ENCODE assay signal across 8 cellular contexts in genomic region chr3:129441215-129441614, GRCh38. TPM values are rescaled to one million over a fixed set of nuclear protein-coding genes. Genes with fewer than 3 reads are reported as not detected.
A peak's percentile ranks its signal among the peaks of the same experiment; 100 is the strongest.
DNase-seq lines count a peak whose midpoint lies in the region; ATAC-seq and TF ChIP-seq lines count a peak whose summit lies in the region.

No MANE protein-coding gene starts in this region.

- no peak overlapping the region for H4K8ac ChIP-seq in H9 (replicated peaks; ENCODE audit: insufficient read length, low read depth, low read length)

- H3K36me3 ChIP-seq in left lung (peaks cover 8 to 19% of the 10 kb centered on the region in 2 donors), upper lobe of right lung (peaks cover 17% of the 10 kb centered on the region)

- peak overlapping the region; percentile 96 to 99 for H3K4me3 Mint-ChIP-seq in H9

- peak overlapping the region; percentile 73 for H3K4me2 ChIP-seq in H9 (ENCODE audit: insufficient read depth, insufficient read length, low read length)

- H3K27ac Mint-ChIP-seq in H9: no peak overlapping the region
- H3K27ac Mint-ChIP-seq in activated naive CD4-positive, alpha-beta T cell treated with anti-CD3 and anti-CD28 coated beads, Interleukin-2, amount 50 U/mL, for 72 hours: peak overlapping the region; percentile 95 to 96

- H2BK15ac ChIP-seq in H9 (ENCODE audit: low read depth, low read length): no peak overlapping the region

- H3K4me1 Mint-ChIP-seq in H9: peaks cover 32 to 33% of the 10 kb centered on the region in 2 experiments

- H3K9ac ChIP-seq in H9 (ENCODE audit: extremely low read depth, insufficient read length, low read length): no peak overlapping the region

- TF ChIP-seq CTCF in 22Rv1 (IDR thresholded peaks at IDR 0.05) (no peak), H9 (conservative IDR thresholded peaks at IDR 0.05) (no peak), left lung (IDR thresholded peaks at IDR 0.05) (no peak), upper lobe of right lung (IDR thresholded peaks at IDR 0.05) (no peak)

- no peak overlapping the region for H3K18ac ChIP-seq in H9 (ENCODE audit: insufficient read length, low read depth, low read length)

- H3K36me3 Mint-ChIP-seq in H9 (ENCODE audit: insufficient read depth in 1 of 3, low read depth in 3 of 3): peaks cover 12 to 27% (median 21%) of the 10 kb centered on the region in 3 experiments; a peak in 6 of 7 replicates
- H3K36me3 Mint-ChIP-seq in activated naive CD4-positive, alpha-beta T cell treated with anti-CD3 and anti-CD28 coated beads, Interleukin-2, amount 50 U/mL, for 72 hours: peaks cover 27 to 30% of the 10 kb centered on the region in 2 donors

- H3K4ac ChIP-seq in H9 (ENCODE audit: low read depth, low read length): no peak overlapping the region

- no CpG with 5 or more reads among the region's 9 CpGs for WGBS in H9 (ENCODE audit: extremely low coverage, insufficient read length, low lambda C conversion rate)

- H3K79me2 ChIP-seq in H9 (ENCODE audit: insufficient read depth, low read length): peaks cover 2% of the 10 kb centered on the region; the same call in 1 of the 2 replicates

- peak overlapping the region in 1 of 2 donors; percentile 77 for H3K4me3 ChIP-seq in left lung
- H3K4me3 ChIP-seq in upper lobe of right lung: peak overlapping the region; percentile 89

- H2BK120ac ChIP-seq in H9 (ENCODE audit: low read depth, low read length, poor library complexity, severe bottlenecking): no peak overlapping the region

- no peak overlapping the region for H2BK20ac ChIP-seq in H9 (ENCODE audit: low read depth, low read length, poor library complexity, severe bottlenecking)

- H3K56ac ChIP-seq in H9 (ENCODE audit: insufficient read length, low read depth, low read length): no peak overlapping the region

- H3K27me3 ChIP-seq in H9 (ENCODE audit: insufficient read depth, low read length): no peaks in the 10 kb centered on the region
- no peaks in the 10 kb centered on the region for H3K27me3 ChIP-seq in left lung
- no peaks in the 10 kb centered on the region for H3K27me3 ChIP-seq in upper lobe of right lung

- no peak overlapping the region for H4K91ac ChIP-seq in H9 (ENCODE audit: insufficient read length, low read depth, low read length)

- H3K27me3 Mint-ChIP-seq in H9 (ENCODE audit: low read depth): no peaks in the 10 kb centered on the region

- no peak overlapping the region for H3K14ac ChIP-seq in H9 (ENCODE audit: insufficient read depth, low read length)

- peaks cover 7% of the 10 kb centered on the region for H3K23me2 ChIP-seq in H9 (ENCODE audit: insufficient read length, low read depth, low read length, poor library complexity, severe bottlenecking)

- H3K4me1 ChIP-seq in H9 (ENCODE audit: insufficient read depth, low read length) (peaks cover 4% of the 10 kb centered on the region; the same call in 1 of the 2 replicates), left lung (peaks cover 22 to 82% of the 10 kb centered on the region in 2 donors), upper lobe of right lung (peaks cover 34% of the 10 kb centered on the region)

- no peak overlapping the region for H3K23ac ChIP-seq in H9 (ENCODE audit: insufficient read length, low read depth, low read length)

- no peak overlapping the region for H2BK5ac ChIP-seq in H9 (ENCODE audit: insufficient read length, low read length)

- H2BK12ac ChIP-seq in H9 (ENCODE audit: insufficient read length, low read depth, low read length): no peak overlapping the region

- H2AFZ ChIP-seq in H9 (ENCODE audit: low read length): no peak overlapping the region

- ATAC-seq in activated naive CD4-positive, alpha-beta T cell treated with anti-CD3 and anti-CD28 coated beads, Interleukin-2, amount 50 U/mL, for 72 hours: no peak
- ATAC-seq in left lung: no peak
- ATAC-seq in upper lobe of right lung: no peak

- H2AK5ac ChIP-seq in H9 (ENCODE audit: insufficient read length, low read length): no peak overlapping the region

- H3K79me1 ChIP-seq in H9 (ENCODE audit: insufficient read depth, low read depth, low read length, poor library complexity, severe bottlenecking): no peaks in the 10 kb centered on the region

- H3K9me3 Mint-ChIP-seq in H9: no peaks in the 10 kb centered on the region
- no peaks in the 10 kb centered on the region for H3K9me3 Mint-ChIP-seq in activated naive CD4-positive, alpha-beta T cell treated with anti-CD3 and anti-CD28 coated beads, Interleukin-2, amount 50 U/mL, for 72 hours

- DNase-seq in H9 (no peak), left lung (no peak), upper lobe of right lung (no peak), H4 (ENCODE audit: low spot score) (no peak), inferior parietal cortex (ENCODE audit: extremely low spot score) (no peak), NCI-H524 treated with DMSO at 0.1 percent for 48 hours (lab: John Stamatoyannopoulos, UW) (no peak)
- no peak for DNase-seq in activated naive CD4-positive, alpha-beta T cell treated with anti-CD3 and anti-CD28 coated beads, Interleukin-2, amount 50 U/mL, for 72 hours (ENCODE audit: low spot score in 2 of 2)

- H3K27ac ChIP-seq in 22Rv1: peak overlapping the region; percentile 94
- no peak overlapping the region for H3K27ac ChIP-seq in H9 (ENCODE audit: insufficient read length, low read depth, low read length)
- peak overlapping the region; percentile 93 to 97 for H3K27ac ChIP-seq in left lung
- peak overlapping the region; percentile 94 for H3K27ac ChIP-seq in upper lobe of right lung

- no peak overlapping the region for H4K5ac ChIP-seq in H9 (ENCODE audit: insufficient read length, low read depth, low read length)

- no peak overlapping the region for H3T11ph ChIP-seq in H9 (ENCODE audit: low read length)

- H3K9me3 ChIP-seq in H9 (ENCODE audit: control insufficient read depth, low read depth, low read length) (no peaks in the 10 kb centered on the region), left lung (no peaks in the 10 kb centered on the region), upper lobe of right lung (no peaks in the 10 kb centered on the region)

- intact Hi-C loops in left lung (cut with DNase I) (no loop called here), upper lobe of right lung (cut with DNase I) (no loop called here)

- H4K20me1 ChIP-seq in H9 (ENCODE audit: control insufficient read depth, insufficient read depth, insufficient read length): no peaks in the 10 kb centered on the region

RNA-seq across cellular contexts. Expression of gene IFT122, which starts 1.2 kb away (rescaled TPM):
- total RNA-seq in H9 (2021) (19.3 and 22.0 TPM in 2 replicates), left lung (10 to 100 TPM; 21.2 to 35.4 TPM), upper lobe of right lung (26.5 TPM)
- 10 to 100 TPM; 29.5 to 39.8 TPM for total RNA-seq in activated naive CD4-positive, alpha-beta T cell treated with anti-CD3 and anti-CD28 coated beads, Interleukin-2, amount 50 U/mL, for 72 hours
- 12.4 and 23.6 TPM in 2 replicates for total RNA-seq in H4 (2014; rRNA removed; shearing (Covaris generic))

RNA-seq across cellular contexts. Expression of gene MBD4, which starts 1.5 kb away (rescaled TPM):
- total RNA-seq in H9 (2021) (40.1 and 41.0 TPM in 2 replicates), left lung (10 to 100 TPM; 29.9 to 47.9 TPM), upper lobe of right lung (36.4 TPM)
- total RNA-seq in activated naive CD4-positive, alpha-beta T cell treated with anti-CD3 and anti-CD28 coated beads, Interleukin-2, amount 50 U/mL, for 72 hours: 10 to 100 TPM; 49.6 to 64.1 TPM
- 35.4 and 40.5 TPM in 2 replicates for total RNA-seq in H4 (2014; rRNA removed; shearing (Covaris generic))

RNA-seq across cellular contexts. Expression of gene EFCAB12, which starts 12.8 kb away (rescaled TPM):
- 0.11 and 0.28 TPM in 2 replicates for total RNA-seq in H9 (2021)
- total RNA-seq in activated naive CD4-positive, alpha-beta T cell treated with anti-CD3 and anti-CD28 coated beads, Interleukin-2, amount 50 U/mL, for 72 hours: under 1 TPM; 0.82 to 0.93 TPM
- total RNA-seq in left lung: 1 to 10 TPM in 1 of 2 donors, under 1 TPM in 1; 0.47 to 3.5 TPM
- 0.55 TPM for total RNA-seq in upper lobe of right lung
- total RNA-seq in H4 (2014; rRNA removed; shearing (Covaris generic)): 0.06 TPM in 1 of 2 replicates, not detected in the other

Comparison
In these comparisons a context has a peak if more than half of its experiments do, and no peak if none do; other contexts are left out.
1. H3K27ac Mint-ChIP-seq: peak in activated naive CD4-positive, alpha-beta T cell treated with anti-CD3 and anti-CD28 coated beads, Interleukin-2, amount 50 U/mL, for 72 hours (2 of 2); none in H9 (0 of 3).